In the genomic region with DNA sequence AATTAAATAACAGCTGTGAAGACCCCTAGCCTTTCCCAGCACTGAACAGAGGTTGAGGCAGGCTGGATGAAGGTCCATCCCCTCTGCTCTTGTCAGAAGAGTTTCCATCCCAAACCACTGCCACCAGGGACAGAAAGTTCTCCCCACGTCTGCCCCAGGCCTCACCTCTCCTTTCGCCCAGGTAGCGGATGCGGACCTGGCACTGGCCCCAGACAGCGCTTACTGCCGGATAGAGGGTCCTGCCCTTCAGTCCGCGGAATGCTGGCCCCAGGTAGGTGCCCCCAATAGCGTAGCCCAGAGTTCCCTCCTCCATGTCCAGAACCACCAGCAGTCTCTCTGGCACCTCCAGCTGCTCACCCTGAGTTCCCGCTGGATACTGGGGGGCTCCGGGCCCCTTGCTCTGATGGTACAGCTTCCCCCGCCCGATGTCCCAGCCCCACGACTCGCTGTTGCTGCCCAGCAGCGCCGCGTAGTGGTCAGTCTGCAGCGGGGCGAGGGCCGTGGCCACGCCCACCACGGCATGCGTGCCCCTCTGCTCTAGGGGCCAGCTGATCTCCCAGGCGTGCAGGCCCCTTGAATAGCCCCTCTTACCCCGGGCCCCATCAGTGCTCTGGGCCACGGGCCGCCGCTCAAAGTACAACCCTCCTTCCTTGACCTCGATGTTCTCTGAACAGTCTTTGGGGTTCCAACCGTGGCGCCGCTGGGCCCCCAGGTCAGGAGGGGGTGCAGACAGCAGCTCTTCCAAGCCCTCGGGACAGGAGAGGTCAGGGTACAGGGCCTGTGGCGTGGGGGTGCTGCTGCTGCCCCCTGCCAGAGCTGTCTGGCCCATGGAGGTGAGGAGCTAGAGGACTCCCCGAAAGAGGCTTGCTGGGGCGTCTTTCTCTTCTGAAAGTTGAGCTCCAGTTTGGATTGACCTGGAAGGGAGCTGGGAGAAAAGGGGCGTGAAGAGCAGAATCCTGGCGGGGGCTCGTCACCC, we compare ENCODE assay signal across 8 cellular contexts. TPM values are rescaled to one million over a fixed set of nuclear protein-coding genes. Genes with fewer than 3 reads are reported as not detected.
DNase-seq lines count a peak whose midpoint lies in the region; FAIRE-seq lines count a peak whose summit lies in the region.

No MANE protein-coding gene starts in this region.

- peak overlapping the region; percentile 78 for H2AFZ ChIP-seq in neuronal stem cell (ENCODE audit: low read length)

- H3K4me2 ChIP-seq in neuronal stem cell (ENCODE audit: insufficient read depth, low read length, poor library complexity, severe bottlenecking), result peak overlapping the region; percentile 100

- peak overlapping the region; percentile 68; the same call in 1 of the 2 replicates for H3K27ac ChIP-seq in HUES6 (ENCODE audit: low read depth, low read length)
- peak overlapping the region; percentile 70 for H3K27ac ChIP-seq in neuronal stem cell (replicated peaks; ENCODE audit: low read length)
- peak overlapping the region; percentile 86 for H3K27ac ChIP-seq in substantia nigra (ENCODE audit: low read depth, low read length, poor library complexity, severe bottlenecking)

- H3K4me1 ChIP-seq in HUES6 (ENCODE audit: control insufficient read depth, insufficient read depth, low read length) (peaks cover 32% of the 10 kb centered on the region), neuronal stem cell (ENCODE audit: control insufficient read depth in 2 of 2, insufficient read depth in 1 of 2, low read depth in 1 of 2, low read length in 2 of 2) (peaks cover 10% of the 10 kb centered on the region in 2 donors)

- no peak overlapping the region for H2BK12ac ChIP-seq in neuronal stem cell (ENCODE audit: low read length)

- FAIRE-seq in frontal cortex (lab: Jason Lieb, UNC), result no peak

- H3K27me3 ChIP-seq in HUES6 (ENCODE audit: control insufficient read depth, insufficient read depth, low read length), result no peaks in the 10 kb centered on the region
- no peaks in the 10 kb centered on the region for H3K27me3 ChIP-seq in neuronal stem cell (ENCODE audit: control insufficient read depth in 3 of 3, insufficient read depth in 3 of 3, low read depth in 1 of 3, low read length in 3 of 3)

- peak overlapping the region; percentile 93 for H3K9ac ChIP-seq in HUES6 (ENCODE audit: low read length)
- peak overlapping the region; percentile 94 for H3K9ac ChIP-seq in neuronal stem cell (ENCODE audit: low read depth, low read length, poor library complexity)

- H3K79me1 ChIP-seq in neuronal stem cell (ENCODE audit: low read depth, low read length), result peaks cover 8% of the 10 kb centered on the region

- DNase-seq in SIG-M5 treated with dmso at 0.1 percent for 504 hours (lab: John Stamatoyannopoulos, UW; ENCODE audit: unreplicated experiment) (peak; percentile 60), SIG-M5 (lab: John Stamatoyannopoulos, UW) (no peak), RPMI8226 (peak; percentile 88), frontal cortex (ENCODE audit: low spot score in 2 of 2) (peak; percentile 83 to 86), neuronal stem cell (ENCODE audit: low spot score) (peak; percentile 87), substantia nigra (lab: John Stamatoyannopoulos, UW) (peak in 48 of 49 donors; percentile 29 to 88 (median 70))
- DNase-seq in activated gamma-delta T cell treated with anti-CD3 and anti-CD28 coated beads, Interleukin-2, amount 50 U/mL, for 16 hours (ENCODE audit: low read depth), result peak; percentile 71

- H3K9me3 ChIP-seq in HUES6 (ENCODE audit: control insufficient read depth, insufficient read depth, low read depth, low read length), result no peaks in the 10 kb centered on the region
- H3K9me3 ChIP-seq in neuronal stem cell (replicated peaks in 1 of 2; ENCODE audit: control insufficient read depth in 2 of 2, insufficient read depth in 1 of 2, low read depth in 1 of 2, low read length in 2 of 2), result no peaks in the 10 kb centered on the region

- no peak overlapping the region for H3K14ac ChIP-seq in neuronal stem cell (ENCODE audit: low read length)

- peak overlapping the region; percentile 79 for H2AK5ac ChIP-seq in neuronal stem cell (ENCODE audit: low read depth, low read length)

- peak overlapping the region; percentile 70 for H3K23ac ChIP-seq in neuronal stem cell (ENCODE audit: low read depth, low read length, poor library complexity)

- peaks cover 38% of the 10 kb centered on the region for H3K36me3 ChIP-seq in HUES6 (ENCODE audit: control insufficient read depth, insufficient read depth, low read length)
- peaks cover 15 to 45% of the 10 kb centered on the region in 2 donors for H3K36me3 ChIP-seq in neuronal stem cell (replicated peaks in 1 of 2; ENCODE audit: control insufficient read depth in 2 of 2, insufficient read depth in 2 of 2, low read length in 2 of 2)

- WGBS in neuronal stem cell (ENCODE audit: extremely low coverage in 2 of 2, insufficient read length in 2 of 2, insufficient replicate concordance in 1 of 2), 2 donors, result no CpG with 5 or more reads among the region's 40 CpGs

- peak overlapping the region; percentile 76 for H2BK15ac ChIP-seq in neuronal stem cell (ENCODE audit: low read length)

- H3K4me3 ChIP-seq in HUES6 (ENCODE audit: low read depth, low read length) (peak overlapping the region; percentile 98), neuronal stem cell (ENCODE audit: low read length in 2 of 2) (peak overlapping the region; percentile 81 to 90)

- no peak overlapping the region for H4K91ac ChIP-seq in neuronal stem cell (ENCODE audit: low read depth, low read length, poor library complexity)

- H2BK120ac ChIP-seq in neuronal stem cell (ENCODE audit: low read depth, low read length), result no peak overlapping the region

- peak overlapping the region; percentile 89 for H2BK5ac ChIP-seq in neuronal stem cell (ENCODE audit: low read length)

- H3K18ac ChIP-seq in neuronal stem cell (ENCODE audit: low read length), result peak overlapping the region; percentile 88

- H3K4ac ChIP-seq in neuronal stem cell (ENCODE audit: low read length), result no peak overlapping the region

- H4K8ac ChIP-seq in neuronal stem cell (ENCODE audit: low read depth, low read length), result no peak overlapping the region

RNA-seq across cellular contexts. Expression of a gene that starts 0.7 kb away (rescaled TPM):
- total RNA-seq in frontal cortex, result 1.6 TPM
- polyA plus RNA-seq in neuronal stem cell (2013, experiment 1 of 2), result 5.7 TPM
- 5.5 TPM for polyA plus RNA-seq in neuronal stem cell (2013, experiment 2 of 2)

RNA-seq across cellular contexts. Expression of a gene that starts 5.0 kb away (rescaled TPM):
- total RNA-seq in frontal cortex, result 293 TPM
- polyA plus RNA-seq in neuronal stem cell (2013, experiment 1 of 2), result 638 TPM
- polyA plus RNA-seq in neuronal stem cell (2013, experiment 2 of 2), result 612 TPM

RNA-seq across cellular contexts. Expression of a gene that starts 20.4 kb away (rescaled TPM):
- 77.5 TPM for total RNA-seq in frontal cortex
- polyA plus RNA-seq in neuronal stem cell (2013, experiment 1 of 2), result 80.9 TPM
- polyA plus RNA-seq in neuronal stem cell (2013, experiment 2 of 2), result 82.6 TPM

RNA-seq across cellular contexts. Expression of a gene that starts 21.3 kb away (rescaled TPM):
- total RNA-seq in frontal cortex, result 2.9 TPM
- 81.3 TPM for polyA plus RNA-seq in neuronal stem cell (2013, experiment 1 of 2)
- 79.5 TPM for polyA plus RNA-seq in neuronal stem cell (2013, experiment 2 of 2)

RNA-seq across cellular contexts. Expression of a gene that starts 31.6 kb away (rescaled TPM):
- total RNA-seq in frontal cortex, result 1.2 TPM
- 8.6 TPM for polyA plus RNA-seq in neuronal stem cell (2013, experiment 1 of 2)
- polyA plus RNA-seq in neuronal stem cell (2013, experiment 2 of 2), result 8.2 TPM
